Comparison of ENCODE assay signal across 15 cellular contexts in the genomic region with DNA sequence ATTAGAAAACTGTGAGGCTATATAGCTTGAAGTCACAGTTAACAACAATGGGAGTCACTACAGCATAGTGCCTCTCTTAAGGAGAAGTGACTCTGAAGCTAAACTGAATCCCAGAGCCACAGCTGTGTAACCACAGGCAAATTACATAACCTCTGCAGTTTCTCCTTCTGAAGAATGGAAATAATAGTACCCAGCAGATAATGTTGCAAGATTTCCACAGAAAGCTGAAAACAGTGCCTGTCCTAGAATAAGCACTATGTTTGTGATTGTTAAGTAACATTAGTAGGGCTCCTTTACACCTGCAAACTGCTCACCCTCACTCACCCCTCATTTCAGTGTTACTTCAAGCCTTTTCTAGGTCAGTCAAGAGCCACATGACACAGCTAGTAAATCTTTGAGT.
"Had no signal": no experiment of that assay in that cellular context is flagged by ENCODE, and none has a peak within 500 bp of the region (broad histone marks: within the 10 kb centered on the region; RNA-seq: fewer than 3 reads in every experiment).

No MANE protein-coding gene starts in this region.

- H3K4me3 ChIP-seq: colonic mucosa, hepatocyte, pancreas, stomach, thoracic aorta, uterus had no signal

- H3K4me3 Mint-ChIP-seq: activated CD8-positive, alpha-beta T cell treated with anti-CD3 and anti-CD28 coated beads for 36 hours; activated naive CD8-positive, alpha-beta T cell treated with anti-CD3 and anti-CD28 coated beads, Interleukin-2, amount 50 U/mL, for 24 hours had no signal

- H3K4me1 Mint-ChIP-seq: activated naive CD8-positive, alpha-beta T cell treated with anti-CD3 and anti-CD28 coated beads, Interleukin-2, amount 50 U/mL, for 24 hours had no signal

- ATAC-seq: activated CD8-positive, alpha-beta T cell treated with anti-CD3 and anti-CD28 coated beads for 36 hours; activated naive CD8-positive, alpha-beta T cell treated with anti-CD3 and anti-CD28 coated beads, Interleukin-2, amount 50 U/mL, for 24 hours; pancreas had no signal

- H3K27me3 Mint-ChIP-seq: activated CD8-positive, alpha-beta T cell treated with anti-CD3 and anti-CD28 coated beads for 36 hours; activated naive CD8-positive, alpha-beta T cell treated with anti-CD3 and anti-CD28 coated beads, Interleukin-2, amount 50 U/mL, for 24 hours had no signal

- DNase-seq: activated CD4-positive, alpha-beta T cell treated with anti-CD3 and anti-CD28 coated beads for 4 hours; activated CD8-positive, alpha-beta memory T cell treated with anti-CD3 and anti-CD28 coated beads, Interleukin-2, amount 50 U/mL, for 4 hours; activated CD8-positive, alpha-beta T cell treated with anti-CD3 and anti-CD28 coated beads for 36 hours; activated naive CD8-positive, alpha-beta T cell treated with anti-CD3 and anti-CD28 coated beads, Interleukin-2, amount 50 U/mL, for 24 hours; colonic mucosa; effector CD4-positive, alpha-beta T cell; foreskin melanocyte; kidney; pancreas; stomach; T1000; uterus; WERI-Rb-1 had no signal

- H3K27ac Mint-ChIP-seq: activated CD8-positive, alpha-beta T cell treated with anti-CD3 and anti-CD28 coated beads for 36 hours; activated naive CD8-positive, alpha-beta T cell treated with anti-CD3 and anti-CD28 coated beads, Interleukin-2, amount 50 U/mL, for 24 hours had no signal
